In the genomic region with DNA sequence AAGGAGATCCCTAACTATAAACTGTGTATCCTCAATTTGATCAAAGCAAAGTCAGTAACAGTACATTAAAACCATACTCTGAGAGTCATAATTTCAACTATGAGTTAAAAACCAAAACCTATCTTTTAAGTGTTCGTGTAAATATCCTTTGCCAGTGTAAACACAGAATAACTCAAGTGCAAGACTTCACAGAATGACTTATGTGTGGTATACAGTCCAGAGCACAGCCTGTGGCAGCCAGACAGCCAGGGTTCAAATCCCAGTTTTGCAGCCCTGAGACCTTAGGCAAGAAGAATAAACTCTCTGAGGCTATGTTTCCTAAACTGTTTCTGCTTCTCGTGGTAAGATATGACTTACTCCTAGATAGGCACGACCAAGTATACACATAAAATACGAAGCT, we compare ENCODE assay signal across 8 cellular contexts. TPM values are rescaled to one million over a fixed set of nuclear protein-coding genes. Genes with fewer than 3 reads are reported as not detected.
"Had no signal": no experiment of that assay in that cellular context is flagged by ENCODE, and none has a peak within 500 bp of the region (broad histone marks: within the 10 kb centered on the region; RNA-seq: fewer than 3 reads in every experiment).

No MANE protein-coding gene starts in this region.

- H2AFZ ChIP-seq: GM23248, GM23338 had no signal

- H3K9ac ChIP-seq: GM23248 had no signal

- ATAC-seq: GM23338, HCT116 had no signal

- H3K4me2 ChIP-seq: GM23338 had no signal

- H3K4me3 ChIP-seq: GM23248, GM23338, HAP-1 had no signal

- H3K4me1 ChIP-seq: HAP-1 had no signal

- H3K9me3 ChIP-seq: HAP-1 had no signal

- H3K36me3 ChIP-seq: HAP-1 had no signal

- DNase-seq: GM23248, H7, H9, HCEC 1CT, HFFc6 had no signal

- H3K27ac ChIP-seq: GM23248 had no signal

RNA-seq across cellular contexts. Expression of a gene that starts 30.4 kb away (rescaled TPM):
- total RNA-seq: GM23248, HFFc6 had no signal
- polyA plus RNA-seq: GM23248 had no signal
